ENCODE assay signal across 1 cellular context in the genomic region with DNA sequence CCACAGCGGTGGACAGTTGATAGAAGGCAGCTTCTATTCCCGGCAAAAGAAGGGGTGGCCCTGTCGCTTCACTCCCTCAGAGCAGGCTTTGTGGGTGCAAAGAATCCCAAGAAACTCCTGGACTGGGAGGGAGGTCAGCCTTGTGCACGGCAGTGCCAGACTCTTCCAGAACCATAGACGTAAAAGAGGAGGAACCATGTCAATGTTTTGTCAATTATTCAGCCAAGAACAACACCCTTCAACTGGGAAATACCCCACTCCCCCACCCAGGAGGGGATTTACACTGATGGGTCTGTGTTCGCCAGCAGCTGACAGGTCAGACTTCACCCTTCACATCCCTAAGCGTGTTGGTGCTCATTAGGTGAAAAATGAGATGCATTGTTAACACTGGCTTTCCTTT.
TF ChIP-seq lines count a peak whose summit lies in the region.

No MANE protein-coding gene starts in this region.

TF ChIP-seq in H1, 55 proteins besides CTCF, POLR2A, EP300 and RAD21:
- TF ChIP-seq JUN (IDR thresholded peaks at IDR 0.05; ENCODE audit: low read depth, low read length) (no peak), CBX5 (IDR thresholded peaks at IDR 0.05; ENCODE audit: low read depth, low read length) (no peak), SIX5 (IDR thresholded peaks at IDR 0.05; ENCODE audit: low read depth, low read length) (no peak), NANOG (IDR thresholded peaks at IDR 0.05; ENCODE audit: insufficient read depth, low read depth, low read length, poor library complexity, severe bottlenecking) (no peak), SP4 (IDR thresholded peaks at IDR 0.05; ENCODE audit: low read length) (no peak), KDM4A (IDR thresholded peaks at IDR 0.05; ENCODE audit: low read depth, low read length, severe bottlenecking) (no peak), JUND (IDR thresholded peaks at IDR 0.05; ENCODE audit: low read length) (no peak), KDM5A (IDR thresholded peaks at IDR 0.05; ENCODE audit: low read length) (no peak), SIRT6 (IDR thresholded peaks at IDR 0.05; ENCODE audit: low read length) (no peak), SIN3A (conservative IDR thresholded peaks at IDR 0.05 in 1 of 2, IDR thresholded peaks at IDR 0.05 in 1 of 2; ENCODE audit: low read depth in 1 of 2, low read length in 2 of 2) (no peak), PHF8 (conservative IDR thresholded peaks at IDR 0.05; ENCODE audit: low read depth, low read length) (no peak)
- TF ChIP-seq, protein P1, sequence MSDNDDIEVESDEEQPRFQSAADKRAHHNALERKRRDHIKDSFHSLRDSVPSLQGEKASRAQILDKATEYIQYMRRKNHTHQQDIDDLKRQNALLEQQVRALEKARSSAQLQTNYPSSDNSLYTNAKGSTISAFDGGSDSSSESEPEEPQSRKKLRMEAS (IDR thresholded peaks at IDR 0.05): no peak
TF ChIP-seq in H1: peak in this region for 0.
